1 cellular context compared by ENCODE assay signal in genomic region chr3:152174876-152175575, GRCh38.
TF ChIP-seq lines count a peak whose summit lies in the region.

No MANE protein-coding gene starts in this region.

TF ChIP-seq in SK-N-SH, 30 proteins besides CTCF, POLR2A, EP300 and RAD21 (continued from another document):
- TF ChIP-seq USF2 (IDR thresholded peaks at IDR 0.05; ENCODE audit: borderline replicate concordance, low read depth, low read length), result no peak
- no peak for TF ChIP-seq SIN3A (IDR thresholded peaks at IDR 0.05; ENCODE audit: borderline replicate concordance, low read depth, low read length)
- TF ChIP-seq REST (IDR thresholded peaks at IDR 0.05; ENCODE audit: low read depth, low read length), result no peak
- TF ChIP-seq POLR2AphosphoS5 (IDR thresholded peaks at IDR 0.05; ENCODE audit: low read depth, low read length), result no peak
- no peak for TF ChIP-seq MXI1 (IDR thresholded peaks at IDR 0.05; ENCODE audit: low read depth, low read length)
- TF ChIP-seq FOXM1 (IDR thresholded peaks at IDR 0.05; ENCODE audit: low read depth), result no peak
